ENCODE assay signal across 27 cellular contexts in the genomic region with DNA sequence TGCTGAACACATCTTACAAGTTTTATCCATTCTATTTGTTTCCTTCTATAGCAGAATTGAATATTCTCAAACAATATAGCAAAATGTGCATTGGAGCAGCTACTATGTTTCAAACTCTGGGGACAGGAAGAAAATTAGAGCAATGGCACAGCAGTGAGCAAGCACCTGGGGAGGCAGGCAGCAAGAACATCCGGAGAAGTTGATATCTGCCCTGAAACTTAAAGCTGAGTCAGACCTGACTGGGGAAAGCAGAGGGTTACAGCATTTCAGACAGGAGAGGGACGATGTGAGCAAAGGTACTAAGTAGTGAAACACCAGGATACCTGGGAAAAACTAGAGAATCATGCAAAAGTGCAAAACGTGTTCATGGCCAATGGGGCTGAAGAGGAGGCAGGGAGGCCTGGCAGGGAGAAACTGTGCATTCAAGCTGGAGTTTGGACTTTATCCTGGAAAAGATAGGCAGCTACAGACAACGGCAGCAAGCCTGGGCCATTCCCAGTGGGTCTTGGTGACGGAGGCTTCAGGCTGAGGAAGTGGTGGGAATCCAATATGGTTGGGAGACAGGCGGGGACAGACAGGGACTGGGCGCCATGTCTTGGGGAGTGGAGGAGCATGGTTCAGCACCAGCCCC.
"Had no signal": no experiment of that assay in that cellular context is flagged by ENCODE, and none has a peak within 500 bp of the region (broad histone marks: within the 10 kb centered on the region; RNA-seq: fewer than 3 reads in every experiment).

No MANE protein-coding gene starts in this region.

- H3K9me3 Mint-ChIP-seq: stimulated activated memory B cell treated with anti-CD40 and anti-IgM and Interleukin-4, amounts not matched to agents 10 μg/mL and 1 μg/mL and 100 μg/mL, for 72 hours had no signal

- H3K4me3 Mint-ChIP-seq: activated CD4-positive, alpha-beta T cell treated with anti-CD3 and anti-CD28 coated beads for 36 hours; activated naive CD8-positive, alpha-beta T cell; mesothelial cell of epicardium; naive B cell; stimulated activated memory B cell treated with anti-CD40 and anti-IgM and Interleukin-4, amounts not matched to agents 10 μg/mL and 1 μg/mL and 100 μg/mL, for 72 hours had no signal

- H3K27ac Mint-ChIP-seq: activated CD4-positive, alpha-beta T cell treated with anti-CD3 and anti-CD28 coated beads for 36 hours; activated naive CD8-positive, alpha-beta T cell; mesothelial cell of epicardium; naive B cell; stimulated activated memory B cell treated with anti-CD40 and anti-IgM and Interleukin-4, amounts not matched to agents 10 μg/mL and 1 μg/mL and 100 μg/mL, for 72 hours had no signal

- H3K27me3 Mint-ChIP-seq: stimulated activated memory B cell treated with anti-CD40 and anti-IgM and Interleukin-4, amounts not matched to agents 10 μg/mL and 1 μg/mL and 100 μg/mL, for 72 hours had no signal

- H3K36me3 ChIP-seq: esophagus muscularis mucosa, heart right ventricle, left lung, suprapubic skin, tibial artery, upper lobe of right lung had no signal

- DNase-seq: activated CD4-positive, alpha-beta T cell treated with anti-CD3 and anti-CD28 coated beads for 36 hours; activated CD4-positive, alpha-beta T cell treated with anti-CD3 and anti-CD28 coated beads, Interleukin-2, amount 50 U/mL, for 4 hours; activated CD4-positive, CD25-positive, alpha-beta regulatory T cell; activated effector memory CD4-positive, alpha-beta T cell treated with Interleukin-2 at 50 U/mL for 16 hours; activated naive CD4-positive, alpha-beta T cell treated with Interleukin-2 at 50 U/mL for 16 hours; activated T-cell treated with anti-CD3 and anti-CD28 coated beads for 4 hours; aorta; body of pancreas; heart right ventricle; kidney glomerular epithelial cell; left lung; naive B cell; occipital lobe; psoas muscle; stimulated activated CD4-positive, alpha-beta T cell treated with anti-CD3 and anti-CD28 coated beads, Interleukin-1b, Interleukin-23, amount 100 ng/mL, for 48 hours; stimulated activated CD4-positive, alpha-beta T cell treated with anti-CD3 and anti-CD28 coated beads, Interleukin-4, amount 100 ng/mL, for 4 hours; stimulated activated CD8-positive, alpha-beta memory T cell treated with anti-CD3 and anti-CD28 coated beads, Interleukin-4, amount 100 ng/mL, for 48 hours; tibial artery; upper lobe of right lung had no signal

- H3K36me3 Mint-ChIP-seq: activated naive CD8-positive, alpha-beta T cell; mesothelial cell of epicardium; naive B cell; stimulated activated memory B cell treated with anti-CD40 and anti-IgM and Interleukin-4, amounts not matched to agents 10 μg/mL and 1 μg/mL and 100 μg/mL, for 72 hours had no signal

- H3K27ac ChIP-seq: body of pancreas, esophagus muscularis mucosa, foreskin keratinocyte, heart right ventricle, left lung, parathyroid adenoma, psoas muscle, suprapubic skin, tibial artery, upper lobe of right lung had no signal

- H3K4me2 ChIP-seq: smooth muscle cell had no signal

- H3K9me3 ChIP-seq: body of pancreas, esophagus muscularis mucosa, heart right ventricle, left lung, psoas muscle, suprapubic skin, tibial artery, upper lobe of right lung had no signal

- H3K79me2 ChIP-seq: parathyroid adenoma had no signal

- H3K27me3 ChIP-seq: body of pancreas, esophagus muscularis mucosa, foreskin keratinocyte, heart right ventricle, left lung, suprapubic skin, tibial artery, upper lobe of right lung had no signal

- ATAC-seq: activated CD4-positive, alpha-beta T cell treated with anti-CD3 and anti-CD28 coated beads for 36 hours; body of pancreas; foreskin keratinocyte; heart right ventricle; left lung; psoas muscle; stimulated activated memory B cell treated with anti-CD40 and anti-IgM and Interleukin-4, amounts not matched to agents 10 μg/mL and 1 μg/mL and 100 μg/mL, for 72 hours; upper lobe of right lung had no signal

- H3K4me1 ChIP-seq: body of pancreas, esophagus muscularis mucosa, foreskin keratinocyte, heart right ventricle, left lung, parathyroid adenoma, psoas muscle, suprapubic skin, tibial artery, upper lobe of right lung had no signal

- H2AFZ ChIP-seq: parathyroid adenoma had no signal

- H3K4me3 ChIP-seq: body of pancreas, esophagus muscularis mucosa, heart right ventricle, left lung, psoas muscle, smooth muscle cell, suprapubic skin, tibial artery, upper lobe of right lung had no signal

- H3K4me1 Mint-ChIP-seq: activated CD4-positive, alpha-beta T cell treated with anti-CD3 and anti-CD28 coated beads for 36 hours; stimulated activated memory B cell treated with anti-CD40 and anti-IgM and Interleukin-4, amounts not matched to agents 10 μg/mL and 1 μg/mL and 100 μg/mL, for 72 hours had no signal
